In genomic region chr17:68573338-68573737, GRCh38 we compare ENCODE assay signal across 31 cellular contexts. TPM values are rescaled to one million over a fixed set of nuclear protein-coding genes. Genes with fewer than 3 reads are reported as not detected.
"Had no signal": no experiment of that assay in that cellular context is flagged by ENCODE, and none has a peak within 500 bp of the region (broad histone marks: within the 10 kb centered on the region; RNA-seq: fewer than 3 reads in every experiment).

No MANE protein-coding gene starts in this region.

- DNase-seq: hypothalamus; immature natural killer cell; kidney; left colon; left ventricle myocardium inferior; mesendoderm; naive B cell; natural killer cell; nephron progenitor cell; occipital lobe; ovary; retina; right cardiac atrium; sigmoid colon; small intestine; spleen; stimulated activated CD4-positive, alpha-beta T cell treated with anti-CD3 and anti-CD28 coated beads, Interleukin-4, amount 100 ng/mL, for 24 hours; stimulated activated naive CD4-positive, alpha-beta T cell; uterus had no signal

- H3K27me3 Mint-ChIP-seq: stimulated activated naive CD8-positive, alpha-beta T cell treated with anti-CD3 and anti-CD28 coated beads, Interleukin-15, Interleukin-2, amounts not matched to agents 100 ng/mL and 50 ng/mL, for 24 hours; type B pancreatic cell had no signal

- H3K4me3 Mint-ChIP-seq: immature natural killer cell; mesothelial cell of epicardium; naive B cell; natural killer cell; nephron progenitor cell; neural progenitor cell; stimulated activated effector memory CD8-positive, alpha-beta T cell treated with anti-CD3 and anti-CD28 coated beads, Interleukin-12 subunit alpha, Interleukin-12 subunit beta, amount 100 ng/mL, for 72 hours; stimulated activated naive CD8-positive, alpha-beta T cell treated with anti-CD3 and anti-CD28 coated beads, Interleukin-15, Interleukin-2, amounts not matched to agents 100 ng/mL and 50 ng/mL, for 24 hours; type B pancreatic cell had no signal

- H3K9ac ChIP-seq: neural progenitor cell had no signal

- H3K27ac ChIP-seq: left ventricle myocardium inferior, neural progenitor cell, neutrophil, ovary, prostate gland, sigmoid colon, suprapubic skin, thoracic aorta, tibial nerve, uterus had no signal

- H3K4me3 ChIP-seq: left ventricle myocardium inferior, lung, neural progenitor cell, ovary, prostate gland, sigmoid colon, spleen, suprapubic skin, thoracic aorta, tibial nerve, uterus had no signal

- ATAC-seq: left colon; natural killer cell; right cardiac atrium; stimulated activated effector memory CD8-positive, alpha-beta T cell treated with anti-CD3 and anti-CD28 coated beads, Interleukin-12 subunit alpha, Interleukin-12 subunit beta, amount 100 ng/mL, for 72 hours had no signal

- H3K36me3 Mint-ChIP-seq: immature natural killer cell; mesothelial cell of epicardium; naive B cell; natural killer cell; neural progenitor cell; stimulated activated effector memory CD8-positive, alpha-beta T cell treated with anti-CD3 and anti-CD28 coated beads, Interleukin-12 subunit alpha, Interleukin-12 subunit beta, amount 100 ng/mL, for 72 hours; type B pancreatic cell had no signal

- H3K4me1 ChIP-seq: neural progenitor cell, prostate gland, sigmoid colon had no signal

- H3K4me1 Mint-ChIP-seq: immature natural killer cell; naive B cell; natural killer cell; nephron progenitor cell; stimulated activated effector memory CD8-positive, alpha-beta T cell treated with anti-CD3 and anti-CD28 coated beads, Interleukin-12 subunit alpha, Interleukin-12 subunit beta, amount 100 ng/mL, for 72 hours had no signal

- H3K4me2 ChIP-seq: neural progenitor cell had no signal

- H3K36me3 ChIP-seq: left ventricle myocardium inferior, neural progenitor cell, neutrophil, ovary, prostate gland, sigmoid colon, spleen, suprapubic skin, thoracic aorta, tibial nerve, uterus had no signal

- H3K27ac Mint-ChIP-seq: immature natural killer cell; mesothelial cell of epicardium; naive B cell; natural killer cell; nephron progenitor cell; neural progenitor cell; stimulated activated effector memory CD8-positive, alpha-beta T cell treated with anti-CD3 and anti-CD28 coated beads, Interleukin-12 subunit alpha, Interleukin-12 subunit beta, amount 100 ng/mL, for 72 hours; stimulated activated naive CD8-positive, alpha-beta T cell treated with anti-CD3 and anti-CD28 coated beads, Interleukin-15, Interleukin-2, amounts not matched to agents 100 ng/mL and 50 ng/mL, for 24 hours; type B pancreatic cell had no signal

- FAIRE-seq: islet of Langerhans, kidney, small intestine had no signal

- H2AFZ ChIP-seq: neural progenitor cell had no signal

- H3K9me3 ChIP-seq: left ventricle myocardium inferior, neutrophil, ovary, prostate gland, sigmoid colon, spleen, suprapubic skin, thoracic aorta, tibial nerve, uterus had no signal

- H3K27me3 ChIP-seq: neural progenitor cell, ovary, sigmoid colon, spleen, suprapubic skin, tibial nerve, uterus had no signal

- H3K9me3 Mint-ChIP-seq: immature natural killer cell; mesothelial cell of epicardium; naive B cell; natural killer cell; nephron progenitor cell; neural progenitor cell; stimulated activated effector memory CD8-positive, alpha-beta T cell treated with anti-CD3 and anti-CD28 coated beads, Interleukin-12 subunit alpha, Interleukin-12 subunit beta, amount 100 ng/mL, for 72 hours; stimulated activated naive CD8-positive, alpha-beta T cell treated with anti-CD3 and anti-CD28 coated beads, Interleukin-15, Interleukin-2, amounts not matched to agents 100 ng/mL and 50 ng/mL, for 24 hours; type B pancreatic cell had no signal

RNA-seq across cellular contexts. Expression of gene FAM20A, which starts 27.8 kb away (rescaled TPM):
- polyA plus RNA-seq: immature natural killer cell had no signal
